8 cellular contexts compared by ENCODE assay signal in genomic region chr10:61786728-61787127, GRCh38.
DNase-seq lines count a peak whose midpoint lies in the region; ATAC-seq and TF ChIP-seq lines count a peak whose summit lies in the region.
"Had no signal": no experiment of that assay in that cellular context is flagged by ENCODE, and none has a peak within 500 bp of the region (broad histone marks: within the 10 kb centered on the region; RNA-seq: fewer than 3 reads in every experiment).

No MANE protein-coding gene starts in this region.

- H3K9me3 ChIP-seq in Karpas-422 (ENCODE audit: low read length): no peaks in the 10 kb centered on the region
- H3K9me3 ChIP-seq: neutrophil had no signal

- no peak for TF ChIP-seq CTCF in RWPE1 (conservative IDR thresholded peaks at IDR 0.05; ENCODE audit: low read depth)

- H3K4me1 ChIP-seq in Karpas-422 (ENCODE audit: low read length): no peaks in the 10 kb centered on the region

- no peak overlapping the region for H3K4me2 ChIP-seq in Karpas-422 (ENCODE audit: low read depth, low read length, poor library complexity, severe bottlenecking)

- no peak overlapping the region for H3K4me3 ChIP-seq in Karpas-422 (ENCODE audit: low read length)

- CTCF ChIA-PET in RWPE1 (lab: Yijun Ruan, JAX): no interaction called here

- no peaks in the 10 kb centered on the region for H3K9me2 ChIP-seq in Karpas-422 (replicated peaks; ENCODE audit: insufficient read depth, low read length)

- no peaks in the 10 kb centered on the region for H3K79me2 ChIP-seq in Karpas-422 (ENCODE audit: low read length)

- ATAC-seq in GM19023 (IDR thresholded peaks at IDR 0.05; ENCODE audit: unreplicated experiment): peak; percentile 97
- peak; percentile 98 for ATAC-seq in HG02763 (IDR thresholded peaks at IDR 0.05; ENCODE audit: unreplicated experiment)

- no peaks in the 10 kb centered on the region for H3K36me3 ChIP-seq in Karpas-422 (ENCODE audit: insufficient read depth, low read length)
- H3K36me3 ChIP-seq: neutrophil had no signal

- 0 out of 2 replicates have a peak, but pooled peaks cover 3% of the 10 kb centered on the region for H3K27me3 ChIP-seq in Karpas-422 (ENCODE audit: low read length)
- H3K27me3 ChIP-seq: neutrophil had no signal

- DNase-seq in RWPE1 (ENCODE audit: low spot score): peak; percentile 68
- DNase-seq in kidney glomerular epithelial cell (lab: John Stamatoyannopoulos, UW): peak; percentile 23
- DNase-seq in SK-N-DZ (ENCODE audit: low spot score): no peak
- no peak for DNase-seq in Karpas-422
- DNase-seq in iPS-NIHi11 (ENCODE audit: low spot score): no peak

- no peaks in the 10 kb centered on the region for H4K20me1 ChIP-seq in Karpas-422 (ENCODE audit: insufficient read depth, low read depth, low read length)

- POLR2A ChIA-PET in RWPE1 (lab: Yijun Ruan, JAX; ENCODE audit: low non-redundant PET): no interaction called here

- H3K27ac ChIP-seq in RWPE1 (no peak overlapping the region), Karpas-422 (ENCODE audit: low read length) (no peak overlapping the region)
- H3K27ac ChIP-seq: neutrophil had no signal

- no peak overlapping the region for H2AFZ ChIP-seq in Karpas-422 (ENCODE audit: low read length)

- H3K9ac ChIP-seq in Karpas-422 (ENCODE audit: low read length): no peak overlapping the region

Comparison
In these comparisons a context has a peak if more than half of its experiments do, and no peak if none do; other contexts are left out.
1. DNase-seq: peak in RWPE1 (single experiment) and kidney glomerular epithelial cell (single experiment); none in SK-N-DZ (single experiment), Karpas-422 (single experiment) and iPS-NIHi11 (single experiment).